ENCODE assay signal across 1 cellular context in genomic region chr1:34740161-34740875, GRCh38.
TF ChIP-seq lines count a peak whose summit lies in the region.

No MANE protein-coding gene starts in this region.

TF ChIP-seq in neural cell, 6 proteins besides CTCF, POLR2A, EP300 and RAD21:
- no peak for TF ChIP-seq EZH2 (IDR thresholded peaks at IDR 0.05; ENCODE audit: borderline replicate concordance, insufficient read depth, low read length, poor library complexity, severe bottlenecking)
- TF ChIP-seq MXI1 (conservative IDR thresholded peaks at IDR 0.05; ENCODE audit: poor library complexity, severe bottlenecking), result no peak
- no peak for TF ChIP-seq TAF1 (IDR thresholded peaks at IDR 0.05; ENCODE audit: low read depth)
- TF ChIP-seq SMC3 (conservative IDR thresholded peaks at IDR 0.05; ENCODE audit: poor library complexity), result no peak
- TF ChIP-seq POLR2AphosphoS5 (IDR thresholded peaks at IDR 0.05), result no peak
- TF ChIP-seq REST (IDR thresholded peaks at IDR 0.05; ENCODE audit: borderline replicate concordance), result no peak
